14 cellular contexts compared by ENCODE assay signal in genomic region chr1:7257225-7257624, GRCh38.
"Had no signal": no experiment of that assay in that cellular context is flagged by ENCODE, and none has a peak within 500 bp of the region (broad histone marks: within the 10 kb centered on the region; RNA-seq: fewer than 3 reads in every experiment).

No MANE protein-coding gene starts in this region.

- H3K36me3 ChIP-seq: brain microvascular endothelial cell, lower lobe of right lung, neutrophil, right atrium auricular region, vagina had no signal

- H3K27me3 ChIP-seq: brain microvascular endothelial cell, dorsolateral prefrontal cortex, right atrium auricular region, vagina had no signal

- H3K4me1 Mint-ChIP-seq: activated naive CD8-positive, alpha-beta T cell treated with anti-CD3 and anti-CD28 coated beads for 36 hours had no signal

- H3K27ac Mint-ChIP-seq: activated naive CD8-positive, alpha-beta T cell treated with anti-CD3 and anti-CD28 coated beads for 36 hours; activated T-cell treated with anti-CD3 and anti-CD28 coated beads, Interleukin-2, amount 50 U/mL, for 24 hours; mesothelial cell of epicardium had no signal

- H3K4me3 Mint-ChIP-seq: activated naive CD8-positive, alpha-beta T cell treated with anti-CD3 and anti-CD28 coated beads for 36 hours; activated T-cell treated with anti-CD3 and anti-CD28 coated beads, Interleukin-2, amount 50 U/mL, for 24 hours; mesothelial cell of epicardium had no signal

- H3K36me3 Mint-ChIP-seq: activated naive CD8-positive, alpha-beta T cell treated with anti-CD3 and anti-CD28 coated beads for 36 hours; mesothelial cell of epicardium had no signal

- H3K27me3 Mint-ChIP-seq: activated naive CD8-positive, alpha-beta T cell treated with anti-CD3 and anti-CD28 coated beads for 36 hours had no signal

- H3K9me3 Mint-ChIP-seq: activated naive CD8-positive, alpha-beta T cell treated with anti-CD3 and anti-CD28 coated beads for 36 hours; activated T-cell treated with anti-CD3 and anti-CD28 coated beads, Interleukin-2, amount 50 U/mL, for 24 hours; mesothelial cell of epicardium had no signal

- H3K4me3 ChIP-seq: dorsolateral prefrontal cortex, lower lobe of right lung, right atrium auricular region, skin epidermis, vagina had no signal

- H3K4me1 ChIP-seq: lower lobe of right lung, right atrium auricular region, vagina had no signal

- H3K27ac ChIP-seq: brain microvascular endothelial cell, dorsolateral prefrontal cortex, lower lobe of right lung, neutrophil, right atrium auricular region, skin epidermis, vagina had no signal

- DNase-seq: activated CD4-positive, alpha-beta T cell treated with anti-CD3 and anti-CD28 coated beads, Interleukin-2, amount 50 U/mL, for 4 hours; activated effector memory CD4-positive, alpha-beta T cell treated with Interleukin-2 at 50 U/mL for 16 hours; activated naive CD8-positive, alpha-beta T cell treated with anti-CD3 and anti-CD28 coated beads for 36 hours; activated T-cell treated with anti-CD3 and anti-CD28 coated beads, Interleukin-2, amount 50 U/mL, for 24 hours; brain microvascular endothelial cell; dorsolateral prefrontal cortex; hypothalamus; lower lobe of right lung; posterior cingulate gyrus had no signal

- H3K9me3 ChIP-seq: lower lobe of right lung, neutrophil, right atrium auricular region, vagina had no signal
